8 cellular contexts compared by ENCODE assay signal in genomic region chr1:203268901-203269653, GRCh38. TPM values are rescaled to one million over a fixed set of nuclear protein-coding genes. Genes with fewer than 3 reads are reported as not detected.
DNase-seq lines count a peak whose midpoint lies in the region; ATAC-seq and TF ChIP-seq lines count a peak whose summit lies in the region.

No MANE protein-coding gene starts in this region.

- no peaks in the 10 kb centered on the region for H3K27me3 ChIP-seq in BE2C

- ATAC-seq in effector memory CD8-positive, alpha-beta T cell (replicated peaks) = peak; percentile 38
- ATAC-seq in naive B cell (ENCODE audit: low read depth in 2 of 2) = peak in 1 of 2 donors; percentile 7
- ATAC-seq in GM21360 (IDR thresholded peaks at IDR 0.05; ENCODE audit: unreplicated experiment) = no peak
- ATAC-seq in HG03378 (IDR thresholded peaks at IDR 0.05; ENCODE audit: unreplicated experiment) = no peak

- no peaks in the 10 kb centered on the region for H3K36me3 Mint-ChIP-seq in effector memory CD8-positive, alpha-beta T cell (ENCODE audit: insufficient read depth)
- no peaks in the 10 kb centered on the region for H3K36me3 Mint-ChIP-seq in naive B cell

- DNase-seq in BE2C = peak; percentile 54
- DNase-seq in NCI-H2029 treated with DMSO at 0.1 percent for 48 hours (lab: John Stamatoyannopoulos, UW) = peak; percentile 57
- DNase-seq in T-helper 1 cell = peak in 4 of 5 donors; percentile 32 to 78 (median 44)
- peak; percentile 53 to 60 (median 54) for DNase-seq in effector memory CD8-positive, alpha-beta T cell
- DNase-seq in naive B cell = peak; percentile 66

- H3K4me3 Mint-ChIP-seq in effector memory CD8-positive, alpha-beta T cell = no peak overlapping the region
- H3K4me3 Mint-ChIP-seq in naive B cell = no peak overlapping the region

- H3K4me1 ChIP-seq in BE2C = peaks cover 21% of the 10 kb centered on the region

- H3K36me3 ChIP-seq in BE2C = no peaks in the 10 kb centered on the region

- peaks cover 18 to 26% of the 10 kb centered on the region in 2 donors for H3K4me1 Mint-ChIP-seq in effector memory CD8-positive, alpha-beta T cell (ENCODE audit: low read depth in 2 of 2)
- H3K4me1 Mint-ChIP-seq in naive B cell = peaks cover 36 to 64% (median 54%) of the 10 kb centered on the region in 3 donors

- no peaks in the 10 kb centered on the region for H3K9me3 ChIP-seq in BE2C

- no peaks in the 10 kb centered on the region for H3K9me3 Mint-ChIP-seq in effector memory CD8-positive, alpha-beta T cell
- no peaks in the 10 kb centered on the region for H3K9me3 Mint-ChIP-seq in naive B cell

- TF ChIP-seq CTCF in BE2C (IDR thresholded peaks at IDR 0.05; ENCODE audit: low read depth, low read length) (peak; percentile 98), GM12875 (IDR thresholded peaks at IDR 0.05; ENCODE audit: borderline replicate concordance, insufficient read depth, low read depth, low read length) (peak; percentile 94)

- H3K27ac Mint-ChIP-seq in effector memory CD8-positive, alpha-beta T cell = no peak overlapping the region
- H3K27ac Mint-ChIP-seq in naive B cell = no peak overlapping the region

- peaks cover 0 to 5% of the 10 kb centered on the region in 2 donors for H3K27me3 Mint-ChIP-seq in effector memory CD8-positive, alpha-beta T cell
- no peaks in the 10 kb centered on the region for H3K27me3 Mint-ChIP-seq in naive B cell

- no peak overlapping the region for H3K4me3 ChIP-seq in BE2C (ENCODE audit: low read depth, low read length)
- no peak overlapping the region for H3K4me3 ChIP-seq in GM12875 (ENCODE audit: low read depth, low read length)

RNA-seq across cellular contexts. Expression of gene BTG2, which starts 36.2 kb away (rescaled TPM):
- 15.1 TPM for polyA plus RNA-seq in BE2C (2012; ENCODE audit: insufficient read depth, insufficient read length, low read depth)
- polyA plus RNA-seq in naive B cell (ENCODE audit: low read depth in 6 of 6) = 100 to 1,000 TPM; 315 to 687 (median 417) TPM

RNA-seq across cellular contexts. Expression of gene CHIT1, which starts 39.6 kb away (rescaled TPM):
- 0.74 TPM for polyA plus RNA-seq in BE2C (2012; ENCODE audit: insufficient read depth, insufficient read length, low read depth)
- 1 to 10 TPM in 1 of 6 donors, under 1 TPM in 3, not detected in 2; 0.43 to 1.1 (median 0.59) TPM for polyA plus RNA-seq in naive B cell (ENCODE audit: low read depth in 6 of 6)
